In genomic region chr3:162704991-162705390, GRCh38 we compare ENCODE assay signal across 16 cellular contexts.
DNase-seq lines count a peak whose midpoint lies in the region; ATAC-seq, FAIRE-seq and TF ChIP-seq lines count a peak whose summit lies in the region.
"Had no signal": no experiment of that assay in that cellular context is flagged by ENCODE, and none has a peak within 500 bp of the region (broad histone marks: within the 10 kb centered on the region; RNA-seq: fewer than 3 reads in every experiment).

No MANE protein-coding gene starts in this region.

- no peaks in the 10 kb centered on the region for H3F3A ChIP-seq in smooth muscle cell (ENCODE audit: low read depth)

- no peaks in the 10 kb centered on the region for H3K79me2 ChIP-seq in astrocyte (ENCODE audit: insufficient read depth, low read length)
- H3K79me2 ChIP-seq in smooth muscle cell (ENCODE audit: low read depth), result no peaks in the 10 kb centered on the region

- peak; percentile 6 for DNase-seq in GM03348 (ENCODE audit: low spot score)
- DNase-seq in astrocyte (ENCODE audit: low read depth), result no peak
- DNase-seq in smooth muscle cell (lab: John Stamatoyannopoulos, UW; ENCODE audit: unreplicated experiment), result no peak
- DNase-seq in AML-193 (lab: John Stamatoyannopoulos, UW), result no peak
- DNase-seq in SHP77 treated with DMSO at 0.1 percent for 48 hours (lab: John Stamatoyannopoulos, UW), result no peak
- DNase-seq: NCI-H1105 treated with DMSO at 0.1 percent for 48 hours, NCI-H1694, NCI-H510A, NCI-H748 treated with DMSO at 0.1 percent for 48 hours, SHP77 had no signal

- H3K27ac Mint-ChIP-seq in astrocyte (ENCODE audit: unreplicated experiment) (peak overlapping the region; percentile 44), nephron (peak overlapping the region in 2 of 3 experiments; percentile 21 to 37)

- H3K9me3 ChIP-seq in astrocyte (ENCODE audit: insufficient read depth, low read depth, low read length) (no peaks in the 10 kb centered on the region), smooth muscle cell (replicated peaks; ENCODE audit: low read depth) (no peaks in the 10 kb centered on the region)

- H3K36me3 ChIP-seq in astrocyte (ENCODE audit: insufficient read depth, low read length) (no peaks in the 10 kb centered on the region), smooth muscle cell (ENCODE audit: low read depth) (no peaks in the 10 kb centered on the region)

- no peak for ATAC-seq in GM18517 (IDR thresholded peaks at IDR 0.05; ENCODE audit: unreplicated experiment)
- ATAC-seq: K562 had no signal

- H3K27me3 Mint-ChIP-seq in astrocyte (ENCODE audit: low read depth, unreplicated experiment) (no peaks in the 10 kb centered on the region), nephron (ENCODE audit: low read depth) (no peaks in the 10 kb centered on the region)

- H3K4me1 ChIP-seq in astrocyte (ENCODE audit: insufficient read depth, low read length), result no peaks in the 10 kb centered on the region
- H3K4me1 ChIP-seq in smooth muscle cell (ENCODE audit: low read depth), result no peaks in the 10 kb centered on the region

- H3K36me3 Mint-ChIP-seq in astrocyte (ENCODE audit: low read depth, unreplicated experiment) (no peaks in the 10 kb centered on the region), nephron (ENCODE audit: low read depth) (no peaks in the 10 kb centered on the region)

- TF ChIP-seq CTCF in astrocyte (IDR thresholded peaks at IDR 0.05; ENCODE audit: insufficient read depth, low read depth, low read length) (no peak), nephron (IDR thresholded peaks at IDR 0.05; ENCODE audit: unreplicated experiment in 3 of 3) (no peak), smooth muscle cell (IDR thresholded peaks at IDR 0.05; ENCODE audit: borderline replicate concordance, insufficient read depth, poor library complexity, severe bottlenecking) (no peak)

- H3K4me1 Mint-ChIP-seq in astrocyte (ENCODE audit: low read depth, unreplicated experiment) (no peaks in the 10 kb centered on the region), nephron (peaks cover 13% of the 10 kb centered on the region)

- no peak overlapping the region for H3K4me2 ChIP-seq in astrocyte (ENCODE audit: low read length)
- no peak overlapping the region for H3K4me2 ChIP-seq in smooth muscle cell

- H4K20me1 ChIP-seq in astrocyte (ENCODE audit: insufficient read depth, low read length) (no peaks in the 10 kb centered on the region), smooth muscle cell (ENCODE audit: low read depth) (no peaks in the 10 kb centered on the region)

- WGBS in smooth muscle cell (ENCODE audit: low lambda C conversion rate), result 85% methylated on average over 5 of the region's 5 CpGs

- H2AFZ ChIP-seq in astrocyte (ENCODE audit: low read depth, low read length), result no peak overlapping the region
- H2AFZ ChIP-seq in smooth muscle cell (ENCODE audit: low read depth), result peak overlapping the region; percentile 7

- no peak for FAIRE-seq in astrocyte (lab: Jason Lieb, UNC)
- FAIRE-seq: D721Med, H1, K562 had no signal

- H3K27ac ChIP-seq in astrocyte (ENCODE audit: low read depth, low read length) (no peak overlapping the region), smooth muscle cell (ENCODE audit: low read depth) (no peak overlapping the region)
- H3K27ac ChIP-seq: C4-2B had no signal

- no peak overlapping the region for H3K4me3 ChIP-seq in astrocyte (ENCODE audit: insufficient read depth, low read depth, low read length)
- H3K4me3 ChIP-seq in smooth muscle cell, result no peak overlapping the region
- H3K4me3 ChIP-seq: K562 had no signal

- no peaks in the 10 kb centered on the region for H3K9me3 Mint-ChIP-seq in astrocyte (ENCODE audit: unreplicated experiment)
- H3K9me3 Mint-ChIP-seq in nephron, result peaks cover 4% of the 10 kb centered on the region

- H3K9ac ChIP-seq in astrocyte (ENCODE audit: low read length) (no peak overlapping the region), smooth muscle cell (ENCODE audit: low read depth) (no peak overlapping the region)

- H3K4me3 Mint-ChIP-seq in astrocyte (ENCODE audit: unreplicated experiment) (no peak overlapping the region), nephron (peak overlapping the region in 1 of 3 experiments; percentile 10)

- H3K27me3 ChIP-seq in astrocyte (ENCODE audit: insufficient read depth, low read length) (no peaks in the 10 kb centered on the region), smooth muscle cell (ENCODE audit: low read depth) (no peaks in the 10 kb centered on the region)
